ENCODE assay signal across 27 cellular contexts in genomic region chr22:50117168-50117762, GRCh38. TPM values are rescaled to one million over a fixed set of nuclear protein-coding genes. Genes with fewer than 3 reads are reported as not detected.
"Had no signal": no experiment of that assay in that cellular context is flagged by ENCODE, and none has a peak within 500 bp of the region (broad histone marks: within the 10 kb centered on the region; RNA-seq: fewer than 3 reads in every experiment).

No MANE protein-coding gene starts in this region.

- H3K4me3 Mint-ChIP-seq: dendritic cell treated with granulocyte-macrophage colony-stimulating factor and Interleukin-4, amounts not matched to agents 40 ng/mL and 50 ng/mL, for 4 days; effector memory CD8-positive, alpha-beta T cell; naive thymus-derived CD8-positive, alpha-beta T cell had no signal

- H3K4me3 ChIP-seq: esophagus squamous epithelium, gastroesophageal sphincter, lung, mucosa of descending colon, ovary, right atrium auricular region, sigmoid colon, skin epidermis, stomach, thoracic aorta, transverse colon had no signal

- DNase-seq: effector memory CD8-positive, alpha-beta T cell; esophagus squamous epithelium; foreskin fibroblast; kidney; left colon; left ventricle myocardium superior; mucosa of descending colon; naive thymus-derived CD8-positive, alpha-beta T cell; nucleus accumbens; ovary; sigmoid colon; stimulated activated CD4-positive, alpha-beta T cell treated with anti-CD3 and anti-CD28 coated beads, Interleukin-2, amount 100 ng/mL, for 24 hours; stimulated activated CD4-positive, alpha-beta T cell treated with anti-CD3 and anti-CD28 coated beads, Interleukin-4, amount 100 ng/mL, for 4 hours; stimulated activated naive CD4-positive, alpha-beta T cell; stomach; substantia nigra; transverse colon had no signal

- ATAC-seq: effector memory CD8-positive, alpha-beta T cell; gastroesophageal sphincter; left colon; left ventricle myocardium superior; mucosa of descending colon; naive thymus-derived CD8-positive, alpha-beta T cell had no signal

- H3K27ac ChIP-seq: esophagus squamous epithelium, gastroesophageal sphincter, right atrium auricular region, skin epidermis, stomach, transverse colon had no signal

- H3K27ac Mint-ChIP-seq: dendritic cell treated with granulocyte-macrophage colony-stimulating factor and Interleukin-4, amounts not matched to agents 40 ng/mL and 50 ng/mL, for 4 days; effector memory CD8-positive, alpha-beta T cell had no signal

- H3K27me3 ChIP-seq: ovary, right atrium auricular region, sigmoid colon had no signal

- H3K36me3 ChIP-seq: esophagus squamous epithelium, gastroesophageal sphincter, ovary, right atrium auricular region, sigmoid colon, stomach, thoracic aorta, transverse colon had no signal

- H3K9me3 ChIP-seq: mucosa of descending colon, ovary, sigmoid colon, stomach, thoracic aorta, transverse colon had no signal

- H3K9me3 Mint-ChIP-seq: effector memory CD8-positive, alpha-beta T cell had no signal

RNA-seq across cellular contexts. Expression of gene MOV10L1, which starts 27.5 kb away (rescaled TPM):
- total RNA-seq: naive thymus-derived CD8-positive, alpha-beta T cell had no signal
- polyA plus RNA-seq: naive thymus-derived CD8-positive, alpha-beta T cell; neural cell had no signal

RNA-seq across cellular contexts. Expression of gene MLC1, which starts 32.0 kb away (rescaled TPM):
- total RNA-seq: epithelial cell of proximal tubule, stomach, transverse colon had no signal
- polyA plus RNA-seq: neural cell, stomach had no signal

RNA-seq across cellular contexts. Expression of gene PANX2, which starts 53.3 kb away (rescaled TPM):
- polyA plus RNA-seq: naive thymus-derived CD8-positive, alpha-beta T cell had no signal

RNA-seq across cellular contexts. Expression of gene TTLL8, which starts 59.2 kb away (rescaled TPM):
- total RNA-seq: epithelial cell of proximal tubule; esophagus squamous epithelium; gastroesophageal sphincter; kidney; left colon; left ventricle myocardium superior; lung; mesenteric fat pad; mucosa of descending colon; naive thymus-derived CD8-positive, alpha-beta T cell; ovary; posterior vena cava; right atrium auricular region; sigmoid colon; stomach; thoracic aorta; transverse colon had no signal
- polyA plus RNA-seq: lung; naive thymus-derived CD8-positive, alpha-beta T cell; neural cell; ovary; sigmoid colon; stomach had no signal
